Comparison of ENCODE assay signal across 22 cellular contexts in genomic region chr7:115122388-115122787, GRCh38.
"Had no signal": no experiment of that assay in that cellular context is flagged by ENCODE, and none has a peak within 500 bp of the region (broad histone marks: within the 10 kb centered on the region; RNA-seq: fewer than 3 reads in every experiment).

No MANE protein-coding gene starts in this region.

- H3K4me1 Mint-ChIP-seq: activated naive CD8-positive, alpha-beta T cell treated with anti-CD3 and anti-CD28 coated beads, Interleukin-2, amount 10 ng/mL, durations not matched to agents 7 days and 5 days; activated T-helper 17 cell treated with anti-CD3 and anti-CD28 coated beads, Interleukin-2, amount 50 U/mL, for 72 hours; neural crest cell had no signal

- H3K27ac ChIP-seq: colonic mucosa, gastrocnemius medialis, vagina had no signal

- H3K4me3 Mint-ChIP-seq: activated B cell treated with CpG ODN at 0.5 μM for 24 hours; activated CD4-positive, alpha-beta memory T cell treated with anti-CD3 and anti-CD28 coated beads, Interleukin-2, amount 10 ng/mL, durations not matched to agents 7 days and 5 days; activated naive CD8-positive, alpha-beta T cell treated with anti-CD3 and anti-CD28 coated beads, Interleukin-2, amount 10 ng/mL, durations not matched to agents 7 days and 5 days; activated T-helper 17 cell treated with anti-CD3 and anti-CD28 coated beads, Interleukin-2, amount 50 U/mL, for 72 hours; brain; naive B cell; neural crest cell; stimulated activated naive CD8-positive, alpha-beta T cell treated with anti-CD3 and anti-CD28 coated beads, Interleukin-15, Interleukin-2, amounts not matched to agents 100 ng/mL and 50 ng/mL, for 24 hours had no signal

- H3K27me3 ChIP-seq: colonic mucosa, gastrocnemius medialis, vagina had no signal

- DNase-seq: activated B cell treated with CpG ODN at 0.5 μM for 24 hours; activated CD4-positive, alpha-beta memory T cell treated with anti-CD3 and anti-CD28 coated beads, Interleukin-2, amount 10 ng/mL, durations not matched to agents 7 days and 5 days; activated CD4-positive, alpha-beta T cell treated with anti-CD3 and anti-CD28 coated beads for 48 hours; activated naive CD4-positive, alpha-beta T cell treated with Interleukin-2 at 50 U/mL for 16 hours; activated naive CD8-positive, alpha-beta T cell treated with anti-CD3 and anti-CD28 coated beads, Interleukin-2, amount 10 ng/mL, durations not matched to agents 7 days and 5 days; activated T-cell treated with anti-CD3 and anti-CD28 coated beads, Interleukin-2, amount 50 U/mL, for 1 hour; caudate nucleus; colonic mucosa; gastrocnemius medialis; head of caudate nucleus; mammary epithelial cell; naive B cell; T-helper 9 cell; trophoblast cell had no signal

- H3K27me3 Mint-ChIP-seq: activated CD4-positive, alpha-beta memory T cell treated with anti-CD3 and anti-CD28 coated beads, Interleukin-2, amount 10 ng/mL, durations not matched to agents 7 days and 5 days; activated T-helper 17 cell treated with anti-CD3 and anti-CD28 coated beads, Interleukin-2, amount 50 U/mL, for 72 hours; naive B cell; progenitor cell of endocrine pancreas; stimulated activated naive CD8-positive, alpha-beta T cell treated with anti-CD3 and anti-CD28 coated beads, Interleukin-15, Interleukin-2, amounts not matched to agents 100 ng/mL and 50 ng/mL, for 24 hours had no signal

- ATAC-seq: activated T-helper 17 cell treated with anti-CD3 and anti-CD28 coated beads, Interleukin-2, amount 50 U/mL, for 72 hours; esophagus mucosa; gastrocnemius medialis; left lobe of liver had no signal

- H3K9me3 ChIP-seq: colonic mucosa, gastrocnemius medialis, vagina had no signal

- H3K36me3 ChIP-seq: colonic mucosa, gastrocnemius medialis, vagina had no signal

- H3K4me1 ChIP-seq: gastrocnemius medialis, vagina had no signal

- H3K27ac Mint-ChIP-seq: activated B cell treated with CpG ODN at 0.5 μM for 24 hours; activated CD4-positive, alpha-beta memory T cell treated with anti-CD3 and anti-CD28 coated beads, Interleukin-2, amount 10 ng/mL, durations not matched to agents 7 days and 5 days; activated naive CD8-positive, alpha-beta T cell treated with anti-CD3 and anti-CD28 coated beads, Interleukin-2, amount 10 ng/mL, durations not matched to agents 7 days and 5 days; activated T-helper 17 cell treated with anti-CD3 and anti-CD28 coated beads, Interleukin-2, amount 50 U/mL, for 72 hours; brain; progenitor cell of endocrine pancreas; stimulated activated naive CD8-positive, alpha-beta T cell treated with anti-CD3 and anti-CD28 coated beads, Interleukin-15, Interleukin-2, amounts not matched to agents 100 ng/mL and 50 ng/mL, for 24 hours had no signal

- H3K4me3 ChIP-seq: colonic mucosa, gastrocnemius medialis, vagina had no signal

- H3K36me3 Mint-ChIP-seq: activated naive CD8-positive, alpha-beta T cell treated with anti-CD3 and anti-CD28 coated beads, Interleukin-2, amount 10 ng/mL, durations not matched to agents 7 days and 5 days; brain; naive B cell had no signal

- H3K9me3 Mint-ChIP-seq: activated B cell treated with CpG ODN at 0.5 μM for 24 hours; activated CD4-positive, alpha-beta memory T cell treated with anti-CD3 and anti-CD28 coated beads, Interleukin-2, amount 10 ng/mL, durations not matched to agents 7 days and 5 days; activated naive CD8-positive, alpha-beta T cell treated with anti-CD3 and anti-CD28 coated beads, Interleukin-2, amount 10 ng/mL, durations not matched to agents 7 days and 5 days; activated T-helper 17 cell treated with anti-CD3 and anti-CD28 coated beads, Interleukin-2, amount 50 U/mL, for 72 hours; naive B cell; neural crest cell; stimulated activated naive CD8-positive, alpha-beta T cell treated with anti-CD3 and anti-CD28 coated beads, Interleukin-15, Interleukin-2, amounts not matched to agents 100 ng/mL and 50 ng/mL, for 24 hours had no signal
